ENCODE assay signal across 16 cellular contexts in the genomic region with DNA sequence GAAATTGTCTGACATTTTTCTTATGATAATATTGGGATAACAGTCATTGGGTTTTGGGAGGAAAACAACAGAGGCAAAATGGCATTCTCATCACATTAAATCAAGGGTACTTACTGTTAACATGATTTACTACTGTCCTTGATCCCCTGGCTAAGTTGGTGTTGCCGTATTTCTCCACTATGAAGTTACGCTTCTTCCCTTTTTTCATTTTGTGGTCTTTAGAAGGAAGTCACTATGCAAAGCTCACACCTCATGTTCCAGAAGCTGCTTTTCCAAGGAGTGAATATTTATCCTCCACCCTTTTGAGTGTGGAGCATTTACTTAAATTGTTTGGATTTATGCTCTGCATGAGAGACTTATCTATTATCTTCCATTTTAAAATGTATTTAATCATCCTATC.
"Had no signal": no experiment of that assay in that cellular context is flagged by ENCODE, and none has a peak within 500 bp of the region (broad histone marks: within the 10 kb centered on the region; RNA-seq: fewer than 3 reads in every experiment).

No MANE protein-coding gene starts in this region.

- ATAC-seq: activated CD4-positive, CD25-positive, alpha-beta regulatory T cell treated with anti-CD3 and anti-CD28 coated beads, Interleukin-2, amount 50 U/mL, for 24 hours; heart left ventricle; left lobe of liver; naive thymus-derived CD8-positive, alpha-beta T cell; sciatic nerve had no signal

- DNase-seq: activated T-cell treated with anti-CD3 and anti-CD28 coated beads, Interleukin-2, amount 50 U/mL, for 1 hour; caudate nucleus; colonic mucosa; foreskin keratinocyte; heart left ventricle; mammary epithelial cell; naive thymus-derived CD8-positive, alpha-beta T cell; occipital lobe; stimulated activated CD4-positive, alpha-beta T cell treated with anti-CD3 and anti-CD28 coated beads, Interleukin-2, amount 100 ng/mL, for 24 hours; stimulated activated naive CD4-positive, alpha-beta T cell; substantia nigra; trophoblast cell had no signal

- H3K27ac Mint-ChIP-seq: activated naive CD4-positive, alpha-beta T cell treated with anti-CD3 and anti-CD28 coated beads, Interleukin-2, amount 50 U/mL, for 24 hours; naive thymus-derived CD8-positive, alpha-beta T cell had no signal

- H3K4me3 Mint-ChIP-seq: activated naive CD4-positive, alpha-beta T cell treated with anti-CD3 and anti-CD28 coated beads, Interleukin-2, amount 50 U/mL, for 24 hours; naive thymus-derived CD8-positive, alpha-beta T cell had no signal

- H3K9me3 Mint-ChIP-seq: activated naive CD4-positive, alpha-beta T cell treated with anti-CD3 and anti-CD28 coated beads, Interleukin-2, amount 50 U/mL, for 24 hours had no signal

- H3K4me1 Mint-ChIP-seq: activated naive CD4-positive, alpha-beta T cell treated with anti-CD3 and anti-CD28 coated beads, Interleukin-2, amount 50 U/mL, for 24 hours had no signal
